26 cellular contexts compared by ENCODE assay signal in the genomic region with DNA sequence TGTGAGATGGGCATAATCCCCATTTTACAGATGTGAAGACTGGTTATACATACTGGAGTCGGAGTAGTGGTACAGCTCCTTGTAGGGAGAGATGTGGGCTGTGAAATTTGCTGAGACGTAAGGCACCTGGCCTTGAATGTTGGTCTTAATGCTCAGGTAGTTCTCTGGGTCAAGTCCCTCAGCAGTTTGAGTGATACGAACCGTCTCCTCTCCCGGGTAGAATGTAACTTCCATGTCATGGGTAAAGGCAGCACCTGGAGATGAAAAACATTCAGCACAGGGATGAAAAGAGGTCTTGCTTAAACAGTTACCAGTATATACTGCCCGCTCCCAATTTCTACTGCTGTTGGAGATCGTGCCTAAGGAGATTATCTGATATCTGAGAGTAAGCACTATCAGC.
"Had no signal": no experiment of that assay in that cellular context is flagged by ENCODE, and none has a peak within 500 bp of the region (broad histone marks: within the 10 kb centered on the region; RNA-seq: fewer than 3 reads in every experiment).

No MANE protein-coding gene starts in this region.

- H3K4me3 ChIP-seq: stomach, suprapubic skin, testis, thoracic aorta, thyroid gland, tibial artery, tibial nerve, transverse colon, upper lobe of left lung, upper lobe of right lung, uterus, vagina had no signal

- H3K27me3 ChIP-seq: stomach, suprapubic skin, testis, thyroid gland, tibial artery, tibial nerve, transverse colon, upper lobe of left lung, upper lobe of right lung, uterus, vagina had no signal

- H3K36me3 ChIP-seq: suprapubic skin, upper lobe of left lung, uterus had no signal

- H3K9me3 ChIP-seq: stomach, suprapubic skin, testis, thoracic aorta, thyroid gland, tibial artery, tibial nerve, transverse colon, upper lobe of left lung, upper lobe of right lung, uterus, vagina had no signal

- H3K27ac ChIP-seq: stomach, suprapubic skin, testis, thoracic aorta, thyroid gland, tibial artery, tibial nerve, transverse colon, upper lobe of left lung, upper lobe of right lung, uterus, vagina had no signal

- ATAC-seq: stimulated activated effector memory CD8-positive, alpha-beta T cell treated with anti-CD3 and anti-CD28 coated beads, Interleukin-12 subunit alpha, Interleukin-12 subunit beta, amount 100 ng/mL, for 72 hours; stimulated activated memory B cell treated with anti-CD40 and anti-IgM and Interleukin-4, amounts not matched to agents 10 μg/mL and 1 μg/mL and 100 μg/mL, for 72 hours; stimulated activated naive B cell treated with anti-CD40 and anti-IgM and Interleukin-4, amounts not matched to agents 10 μg/mL and 1 μg/mL and 100 μg/mL, for 72 hours; stimulated activated naive CD8-positive, alpha-beta T cell treated with anti-CD3 and anti-CD28 coated beads, Interleukin-15, amount 100 ng/mL, for 72 hours; stimulated activated naive CD8-positive, alpha-beta T cell treated with anti-CD3 and anti-CD28 coated beads, Interleukin-15, Interleukin-2, amounts not matched to agents 100 U/mL and 50 U/mL, for 24 hours; upper lobe of right lung had no signal

- H3K4me1 ChIP-seq: testis had no signal

- DNase-seq: stimulated activated CD4-positive, alpha-beta T cell treated with anti-CD3 and anti-CD28 coated beads, Interleukin-2, amount 100 ng/mL, for 48 hours; stimulated activated CD4-positive, alpha-beta T cell treated with anti-CD3 and anti-CD28 coated beads, Interleukin-4, amount 100 ng/mL, for 1 hour; stimulated activated CD4-positive, alpha-beta T cell treated with anti-CD3 and anti-CD28 coated beads, Interleukin-4, amount 100 ng/mL, for 24 hours; stimulated activated CD4-positive, alpha-beta T cell treated with anti-CD3 and anti-CD28 coated beads, Interleukin-4, amount 100 ng/mL, for 4 hours; stimulated activated CD8-positive, alpha-beta memory T cell treated with anti-CD3 and anti-CD28 coated beads, Interleukin-4, amount 100 ng/mL, for 48 hours; stimulated activated naive B cell treated with anti-CD40 and anti-IgM and Interleukin-4, amounts not matched to agents 10 μg/mL and 1 μg/mL and 100 μg/mL, for 72 hours; stimulated activated naive CD4-positive, alpha-beta T cell; stimulated activated naive CD4-positive, alpha-beta T cell treated with Interleukin-2 at 50 U/mL for 16 hours; stimulated activated naive CD8-positive, alpha-beta T cell treated with anti-CD3 and anti-CD28 coated beads, Interleukin-15, amount 100 ng/mL, for 72 hours; stimulated activated naive CD8-positive, alpha-beta T cell treated with anti-CD3 and anti-CD28 coated beads, Interleukin-15, Interleukin-2, amounts not matched to agents 100 U/mL and 50 U/mL, for 24 hours; stomach; substantia nigra; testis; thyroid gland; tibial artery; transverse colon; trophoblast cell; upper lobe of left lung; upper lobe of right lung; uterus had no signal
